Comparison of ENCODE assay signal across 24 cellular contexts in the genomic region with DNA sequence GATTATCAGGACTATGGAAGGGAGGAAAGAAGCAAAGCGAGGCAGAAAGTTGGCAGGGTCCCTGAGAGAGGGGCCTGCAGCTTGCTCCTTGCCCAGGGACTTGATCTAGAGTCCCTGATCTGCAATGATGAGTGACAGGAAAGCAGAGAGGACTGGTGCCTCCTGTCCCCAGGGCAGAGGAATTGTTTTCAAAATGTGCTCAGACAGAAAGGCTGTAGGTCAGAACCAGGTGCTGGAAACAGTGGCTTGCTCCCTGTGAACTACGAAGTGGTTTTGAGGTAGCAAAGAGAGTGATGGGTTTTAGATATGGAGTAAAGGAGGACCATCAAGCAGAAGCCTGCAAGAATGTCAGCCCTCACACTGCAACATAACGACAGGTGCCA.
DNase-seq lines count a peak whose midpoint lies in the region; ATAC-seq and TF ChIP-seq lines count a peak whose summit lies in the region.
"Had no signal": no experiment of that assay in that cellular context is flagged by ENCODE, and none has a peak within 500 bp of the region (broad histone marks: within the 10 kb centered on the region; RNA-seq: fewer than 3 reads in every experiment).

No MANE protein-coding gene starts in this region.

- intact Hi-C loops in Caco-2 (cut with micrococcal nuclease; ENCODE audit: unreplicated experiment), result no loop called here

- POLR2A ChIA-PET in Caco-2 (lab: Charles Lee), result no interaction called here
- POLR2A ChIA-PET in activated CD8-positive, alpha-beta T cell treated with anti-CD3 and anti-CD28 coated beads, Interleukin-2, amount 10 ng/mL, durations not matched to agents 7 days and 5 days (lab: Charles Lee), result interaction anchor here (1.2 to 1.6 kb wide), 3 partner anchors 67 to 165 kb away, joined by 3 to 6 read pairs (median 3); partner anchors contain the start of gene SERTAD2
- POLR2A ChIA-PET in naive thymus-derived CD8-positive, alpha-beta T cell (lab: Charles Lee), result interaction anchor here (0.7 to 3.8 kb wide), 7 partner anchors 12 to 209 kb away, joined by 3 to 61 read pairs (median 17); partner anchors contain the start of gene SERTAD2

- H3K4me1 ChIP-seq in Caco-2, result peaks cover 33% of the 10 kb centered on the region
- H3K4me1 ChIP-seq: BE2C, sigmoid colon, SJCRH30 had no signal

- no peaks in the 10 kb centered on the region for H3K36me3 ChIP-seq in Caco-2 (ENCODE audit: control insufficient read depth, insufficient read depth, low read length)
- H3K36me3 ChIP-seq: BE2C, sigmoid colon, SJCRH30 had no signal

- H3K4me3 Mint-ChIP-seq in T-helper 1 cell treated with Interleukin-12 subunit alpha and Interleukin-12 subunit beta and Interleukin-4 antibody, amounts not matched to agents 30 μg/mL and 1 μg/mL, for 36 hours, result no peak overlapping the region
- H3K4me3 Mint-ChIP-seq in Caco-2 (ENCODE audit: unreplicated experiment), result no peak overlapping the region
- no peak overlapping the region for H3K4me3 Mint-ChIP-seq in activated CD8-positive, alpha-beta T cell treated with anti-CD3 and anti-CD28 coated beads, Interleukin-2, amount 10 ng/mL, durations not matched to agents 7 days and 5 days
- peak overlapping the region in 9 of 10 donors; percentile 32 to 89 (median 64) for H3K4me3 Mint-ChIP-seq in naive thymus-derived CD8-positive, alpha-beta T cell
- H3K4me3 Mint-ChIP-seq: type B pancreatic cell had no signal

- no peak overlapping the region for H3K4me3 ChIP-seq in Caco-2 (ENCODE audit: low read depth, low read length)
- H3K4me3 ChIP-seq: hepatocyte, lung, sigmoid colon, SJCRH30 had no signal

- no peak for TF ChIP-seq CTCF in Caco-2 (IDR thresholded peaks at IDR 0.05; ENCODE audit: insufficient read depth in 1 of 2, low read depth in 1 of 2, low read length in 1 of 2, severe bottlenecking in 1 of 2, unreplicated experiment in 1 of 2)

- no peak for ATAC-seq in activated CD8-positive, alpha-beta T cell treated with anti-CD3 and anti-CD28 coated beads, Interleukin-2, amount 10 ng/mL, durations not matched to agents 7 days and 5 days
- ATAC-seq in naive thymus-derived CD8-positive, alpha-beta T cell, result no peak

- peaks cover 4% of the 10 kb centered on the region for H3K36me3 Mint-ChIP-seq in T-helper 1 cell treated with Interleukin-12 subunit alpha and Interleukin-12 subunit beta and Interleukin-4 antibody, amounts not matched to agents 30 μg/mL and 1 μg/mL, for 36 hours (ENCODE audit: low read depth)
- H3K36me3 Mint-ChIP-seq in Caco-2 (ENCODE audit: insufficient read depth, unreplicated experiment), result no peaks in the 10 kb centered on the region
- peaks cover 3% of the 10 kb centered on the region for H3K36me3 Mint-ChIP-seq in activated CD8-positive, alpha-beta T cell treated with anti-CD3 and anti-CD28 coated beads, Interleukin-2, amount 10 ng/mL, durations not matched to agents 7 days and 5 days (ENCODE audit: low read depth)
- no peaks in the 10 kb centered on the region for H3K36me3 Mint-ChIP-seq in naive thymus-derived CD8-positive, alpha-beta T cell
- H3K36me3 Mint-ChIP-seq: type B pancreatic cell had no signal

- DNase-seq in T-helper 1 cell (no peak), Caco-2 (no peak), NCI-H1694 treated with DMSO at 0.1 percent for 48 hours (lab: John Stamatoyannopoulos, UW) (no peak), T1000 (lab: John Stamatoyannopoulos, UW) (no peak), DMS 273 (lab: John Stamatoyannopoulos, UW; ENCODE audit: unreplicated experiment) (no peak)
- no peak for DNase-seq in activated CD8-positive, alpha-beta T cell treated with anti-CD3 and anti-CD28 coated beads, Interleukin-2, amount 10 ng/mL, durations not matched to agents 7 days and 5 days
- peak in 2 of 10 donors; percentile 6 to 13 for DNase-seq in naive thymus-derived CD8-positive, alpha-beta T cell
- DNase-seq: BE2C; cortex of kidney; DMS 273 treated with DMSO at 0.1 percent for 48 hours; foreskin fibroblast; GF-D8; HCEC 1CT; NCI-H1436 treated with DMSO at 0.1 percent for 48 hours; NCI-H2171 treated with DMSO at 0.1 percent for 48 hours; NCI-H748 treated with DMSO at 0.1 percent for 48 hours; PC-3; sigmoid colon; SJCRH30; stimulated activated naive CD4-positive, alpha-beta T cell had no signal

- H3K27ac Mint-ChIP-seq in T-helper 1 cell treated with Interleukin-12 subunit alpha and Interleukin-12 subunit beta and Interleukin-4 antibody, amounts not matched to agents 30 μg/mL and 1 μg/mL, for 36 hours, result peak overlapping the region; percentile 62
- H3K27ac Mint-ChIP-seq in Caco-2 (ENCODE audit: unreplicated experiment), result peak overlapping the region; percentile 9
- peak overlapping the region; percentile 39 for H3K27ac Mint-ChIP-seq in activated CD8-positive, alpha-beta T cell treated with anti-CD3 and anti-CD28 coated beads, Interleukin-2, amount 10 ng/mL, durations not matched to agents 7 days and 5 days
- H3K27ac Mint-ChIP-seq in naive thymus-derived CD8-positive, alpha-beta T cell, result peak overlapping the region; percentile 75 to 100 (median 97)
- H3K27ac Mint-ChIP-seq: type B pancreatic cell had no signal

- H3K27me3 ChIP-seq in Caco-2 (replicated peaks; ENCODE audit: control insufficient read depth, insufficient read depth, low read length), result no peaks in the 10 kb centered on the region
- H3K27me3 ChIP-seq: BE2C, hepatocyte, sigmoid colon had no signal

- no peaks in the 10 kb centered on the region for H3K9me3 ChIP-seq in Caco-2
- H3K9me3 ChIP-seq: BE2C, sigmoid colon, SJCRH30 had no signal

- no peaks in the 10 kb centered on the region for H3K27me3 Mint-ChIP-seq in T-helper 1 cell treated with Interleukin-12 subunit alpha and Interleukin-12 subunit beta and Interleukin-4 antibody, amounts not matched to agents 30 μg/mL and 1 μg/mL, for 36 hours (ENCODE audit: low read depth)
- H3K27me3 Mint-ChIP-seq in Caco-2 (ENCODE audit: insufficient read depth, unreplicated experiment), result no peaks in the 10 kb centered on the region
- H3K27me3 Mint-ChIP-seq in activated CD8-positive, alpha-beta T cell treated with anti-CD3 and anti-CD28 coated beads, Interleukin-2, amount 10 ng/mL, durations not matched to agents 7 days and 5 days (ENCODE audit: low read depth), result no peaks in the 10 kb centered on the region
- H3K27me3 Mint-ChIP-seq in naive thymus-derived CD8-positive, alpha-beta T cell, result no peaks in the 10 kb centered on the region
- H3K27me3 Mint-ChIP-seq: type B pancreatic cell had no signal

- CTCF ChIA-PET in Caco-2 (lab: Charles Lee), result interaction anchor here (0.8 kb wide), 1 partner anchor 9 kb away, joined by 3 read pairs; no protein-coding TSS in a partner anchor
- CTCF ChIA-PET in activated CD8-positive, alpha-beta T cell treated with anti-CD3 and anti-CD28 coated beads, Interleukin-2, amount 10 ng/mL, durations not matched to agents 7 days and 5 days (lab: Charles Lee), result interaction anchor here (0.7 to 5.1 kb wide), 5 partner anchors 13 to 232 kb away, joined by 3 to 42 read pairs (median 6); no protein-coding TSS in a partner anchor

- BruUV-seq in Caco-2 (replicated peaks; lab: Mats Ljungman, UMichigan), result no TSS peak

- peaks cover 22% of the 10 kb centered on the region for H3K4me1 Mint-ChIP-seq in T-helper 1 cell treated with Interleukin-12 subunit alpha and Interleukin-12 subunit beta and Interleukin-4 antibody, amounts not matched to agents 30 μg/mL and 1 μg/mL, for 36 hours (ENCODE audit: low read depth)
- peaks cover 22% of the 10 kb centered on the region for H3K4me1 Mint-ChIP-seq in Caco-2 (ENCODE audit: low read depth, unreplicated experiment)
- H3K4me1 Mint-ChIP-seq in activated CD8-positive, alpha-beta T cell treated with anti-CD3 and anti-CD28 coated beads, Interleukin-2, amount 10 ng/mL, durations not matched to agents 7 days and 5 days (ENCODE audit: low read depth), result peaks cover 37% of the 10 kb centered on the region
- peaks cover 15 to 47% (median 42%) of the 10 kb centered on the region in 4 donors for H3K4me1 Mint-ChIP-seq in naive thymus-derived CD8-positive, alpha-beta T cell

- no peaks in the 10 kb centered on the region for H3K9me3 Mint-ChIP-seq in T-helper 1 cell treated with Interleukin-12 subunit alpha and Interleukin-12 subunit beta and Interleukin-4 antibody, amounts not matched to agents 30 μg/mL and 1 μg/mL, for 36 hours
- H3K9me3 Mint-ChIP-seq in Caco-2 (ENCODE audit: unreplicated experiment), result no peaks in the 10 kb centered on the region
- no peaks in the 10 kb centered on the region for H3K9me3 Mint-ChIP-seq in activated CD8-positive, alpha-beta T cell treated with anti-CD3 and anti-CD28 coated beads, Interleukin-2, amount 10 ng/mL, durations not matched to agents 7 days and 5 days (ENCODE audit: insufficient read depth)
- no peaks in the 10 kb centered on the region for H3K9me3 Mint-ChIP-seq in naive thymus-derived CD8-positive, alpha-beta T cell

Comparison
In these comparisons a context has a peak if more than half of its experiments do, and no peak if none do; other contexts are left out.
1. H3K27ac Mint-ChIP-seq: peak in every context shown above with its lines; median percentile 97 in naive thymus-derived CD8-positive, alpha-beta T cell; 62 in T-helper 1 cell treated with Interleukin-12 subunit alpha and Interleukin-12 subunit beta and Interleukin-4 antibody, amounts not matched to agents 30 μg/mL and 1 μg/mL, for 36 hours; 39 in activated CD8-positive, alpha-beta T cell treated with anti-CD3 and anti-CD28 coated beads, Interleukin-2, amount 10 ng/mL, durations not matched to agents 7 days and 5 days; 9 in Caco-2.
2. H3K4me3 Mint-ChIP-seq: peak in naive thymus-derived CD8-positive, alpha-beta T cell (9 of 10); none in T-helper 1 cell treated with Interleukin-12 subunit alpha and Interleukin-12 subunit beta and Interleukin-4 antibody, amounts not matched to agents 30 μg/mL and 1 μg/mL, for 36 hours (single experiment), Caco-2 (single experiment) and activated CD8-positive, alpha-beta T cell treated with anti-CD3 and anti-CD28 coated beads, Interleukin-2, amount 10 ng/mL, durations not matched to agents 7 days and 5 days (single experiment).